ENCODE assay signal across 15 cellular contexts in the genomic region with DNA sequence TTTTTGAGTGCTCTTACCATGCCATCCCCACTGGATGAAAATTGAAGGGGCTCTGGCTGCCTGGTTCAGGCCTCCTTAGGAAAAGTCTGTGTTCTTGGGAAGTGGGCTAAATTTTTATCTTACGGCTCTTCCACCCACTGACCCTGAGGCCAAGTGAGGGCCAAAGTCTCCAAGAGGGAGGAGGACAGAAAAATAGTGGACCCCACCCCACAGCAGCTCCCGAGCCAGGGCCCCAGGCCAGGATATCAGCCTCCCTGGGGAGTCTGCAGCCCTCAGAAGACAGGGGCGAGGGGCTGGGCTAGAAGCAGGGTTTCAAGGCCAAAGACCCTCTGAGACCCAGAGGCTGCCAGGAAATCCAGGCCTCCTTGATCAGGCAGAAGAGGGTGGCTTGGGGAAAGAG.
DNase-seq lines count a peak whose midpoint lies in the region; ATAC-seq and TF ChIP-seq lines count a peak whose summit lies in the region.
"Had no signal": no experiment of that assay in that cellular context is flagged by ENCODE, and none has a peak within 500 bp of the region (broad histone marks: within the 10 kb centered on the region; RNA-seq: fewer than 3 reads in every experiment).

No MANE protein-coding gene starts in this region.

- H3K27me3 ChIP-seq in HUES48 (ENCODE audit: control insufficient read depth, insufficient read depth, low read length) (no peaks in the 10 kb centered on the region), subcutaneous abdominal adipose tissue (ENCODE audit: control insufficient read depth in 5 of 5, insufficient read depth in 4 of 5, low read length in 5 of 5) (no peaks in the 10 kb centered on the region)

- H3K9ac ChIP-seq in HUES48 (ENCODE audit: low read depth, low read length) (peak overlapping the region; percentile 43; the same call in 1 of the 2 replicates), subcutaneous abdominal adipose tissue (ENCODE audit: low read length in 5 of 5) (peak overlapping the region in 4 of 5 donors; percentile 7 to 43 (median 23))

- no peak overlapping the region for H3K4me3 Mint-ChIP-seq in endothelial cell (ENCODE audit: unreplicated experiment)
- H3K4me3 Mint-ChIP-seq in mesothelial cell of epicardium: peak overlapping the region; percentile 10
- H3K4me3 Mint-ChIP-seq: activated T-helper 17 cell treated with anti-CD3 and anti-CD28 coated beads, Interleukin-2, amount 50 U/mL, for 72 hours; naive thymus-derived CD4-positive, alpha-beta T cell had no signal

- H3K4me1 Mint-ChIP-seq in endothelial cell (ENCODE audit: unreplicated experiment) (peaks cover 47% of the 10 kb centered on the region), mesothelial cell of epicardium (peaks cover 83% of the 10 kb centered on the region)
- H3K4me1 Mint-ChIP-seq: activated T-helper 17 cell treated with anti-CD3 and anti-CD28 coated beads, Interleukin-2, amount 50 U/mL, for 72 hours had no signal

- DNase-seq in endothelial cell (ENCODE audit: low spot score): no peak
- no peak for DNase-seq in mesothelial cell of epicardium (ENCODE audit: low spot score in 2 of 2, unreplicated experiment in 2 of 2)
- no peak for DNase-seq in NCI-H1092 (lab: John Stamatoyannopoulos, UW)
- no peak for DNase-seq in stimulated activated CD4-positive, alpha-beta T cell treated with anti-CD3 and anti-CD28 coated beads, Interleukin-1b, Interleukin-23, amount 100 ng/mL, for 48 hours
- DNase-seq in stimulated activated CD4-positive, alpha-beta T cell treated with anti-CD3 and anti-CD28 coated beads, Interleukin-2, amount 100 ng/mL, for 48 hours: no peak
- DNase-seq: activated CD4-positive, alpha-beta T cell treated with anti-CD3 and anti-CD28 coated beads, Interleukin-2, amount 50 U/mL, for 4 hours; naive thymus-derived CD4-positive, alpha-beta T cell; NCI-H526; RPMI8226; spleen had no signal

- H3K27me3 Mint-ChIP-seq in endothelial cell (ENCODE audit: unreplicated experiment) (peaks cover 1% of the 10 kb centered on the region), mesothelial cell of epicardium (ENCODE audit: low read depth) (no peaks in the 10 kb centered on the region)

- H3K9me3 Mint-ChIP-seq in endothelial cell (ENCODE audit: unreplicated experiment) (no peaks in the 10 kb centered on the region), mesothelial cell of epicardium (no peaks in the 10 kb centered on the region)
- H3K9me3 Mint-ChIP-seq: activated T-helper 17 cell treated with anti-CD3 and anti-CD28 coated beads, Interleukin-2, amount 50 U/mL, for 72 hours had no signal

- peaks cover 93% of the 10 kb centered on the region for H3K4me1 ChIP-seq in HUES48 (ENCODE audit: control insufficient read depth, insufficient read depth, low read length)
- H3K4me1 ChIP-seq in subcutaneous abdominal adipose tissue (ENCODE audit: control insufficient read depth in 5 of 5, insufficient read depth in 5 of 5, low read length in 5 of 5): peaks cover 8 to 48% (median 47%) of the 10 kb centered on the region in 5 donors

- H3K27ac ChIP-seq in HUES48 (ENCODE audit: low read depth, low read length) (peak overlapping the region; percentile 94), subcutaneous abdominal adipose tissue (ENCODE audit: low read depth, low read length) (peak overlapping the region; percentile 85)
- H3K27ac ChIP-seq: spleen had no signal

- peaks cover 3% of the 10 kb centered on the region for H3K36me3 Mint-ChIP-seq in endothelial cell (ENCODE audit: low read depth, unreplicated experiment)
- no peaks in the 10 kb centered on the region for H3K36me3 Mint-ChIP-seq in mesothelial cell of epicardium
- H3K36me3 Mint-ChIP-seq: naive thymus-derived CD4-positive, alpha-beta T cell had no signal

- no peak overlapping the region for H3K4me3 ChIP-seq in HUES48 (ENCODE audit: low read depth, low read length)
- no peak overlapping the region for H3K4me3 ChIP-seq in subcutaneous abdominal adipose tissue (ENCODE audit: low read depth in 1 of 5, low read length in 5 of 5)
- H3K4me3 ChIP-seq: GM12878, spleen had no signal

- H3K27ac Mint-ChIP-seq in endothelial cell (ENCODE audit: unreplicated experiment) (peak overlapping the region; percentile 46), mesothelial cell of epicardium (peak overlapping the region; percentile 90)
- H3K27ac Mint-ChIP-seq: activated T-helper 17 cell treated with anti-CD3 and anti-CD28 coated beads, Interleukin-2, amount 50 U/mL, for 72 hours; naive thymus-derived CD4-positive, alpha-beta T cell had no signal

- no peaks in the 10 kb centered on the region for H3K36me3 ChIP-seq in HUES48 (ENCODE audit: control insufficient read depth, insufficient read depth, low read length)
- H3K36me3 ChIP-seq in subcutaneous abdominal adipose tissue (ENCODE audit: control insufficient read depth in 5 of 5, insufficient read depth in 5 of 5, low read length in 5 of 5): peaks cover 0 to 2% (median 0%) of the 10 kb centered on the region in 5 donors
- H3K36me3 ChIP-seq: spleen had no signal

- TF ChIP-seq CTCF in endothelial cell (IDR thresholded peaks at IDR 0.05; ENCODE audit: unreplicated experiment) (no peak), mesothelial cell of epicardium (IDR thresholded peaks at IDR 0.05; ENCODE audit: unreplicated experiment) (no peak)

- H3K9me3 ChIP-seq in HUES48 (ENCODE audit: control insufficient read depth, insufficient read depth, low read length): no peaks in the 10 kb centered on the region
- peaks cover 0 to 4% (median 0%) of the 10 kb centered on the region in 5 donors for H3K9me3 ChIP-seq in subcutaneous abdominal adipose tissue (ENCODE audit: control insufficient read depth in 5 of 5, low read length in 5 of 5)

- ATAC-seq in GM18868 (IDR thresholded peaks at IDR 0.05; ENCODE audit: unreplicated experiment): no peak
- ATAC-seq: activated T-helper 17 cell treated with anti-CD3 and anti-CD28 coated beads, Interleukin-2, amount 50 U/mL, for 72 hours; GM12878; naive thymus-derived CD4-positive, alpha-beta T cell had no signal
